22 cellular contexts compared by ENCODE assay signal in the genomic region with DNA sequence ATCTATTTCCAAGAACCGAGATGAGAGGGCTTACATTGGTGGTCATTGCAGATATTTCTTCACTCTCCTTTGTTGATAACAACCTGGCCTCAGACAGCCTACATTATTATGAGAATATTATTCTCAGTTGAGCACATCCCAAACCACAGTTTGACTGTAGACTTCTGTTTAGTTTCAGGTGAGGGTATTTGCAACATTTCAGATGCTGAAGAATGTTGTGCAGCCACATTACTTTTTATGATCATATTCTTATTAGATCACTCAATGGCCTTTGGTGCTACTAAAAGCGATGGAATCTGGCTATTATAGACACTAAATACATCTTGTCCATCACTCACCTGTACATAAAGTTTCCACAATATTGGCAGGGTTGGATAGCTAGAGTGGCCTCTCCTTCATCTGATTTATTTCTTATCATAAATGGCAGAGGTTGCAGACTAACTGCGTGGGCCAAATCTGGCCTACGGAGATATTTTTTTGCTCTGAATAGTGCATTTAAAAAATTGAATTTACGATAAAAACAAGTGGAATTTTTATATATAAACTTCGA. TPM values are rescaled to one million over a fixed set of nuclear protein-coding genes. Genes with fewer than 3 reads are reported as not detected.
DNase-seq lines count a peak whose midpoint lies in the region; ATAC-seq, FAIRE-seq and TF ChIP-seq lines count a peak whose summit lies in the region.
"Had no signal": no experiment of that assay in that cellular context is flagged by ENCODE, and none has a peak within 500 bp of the region (broad histone marks: within the 10 kb centered on the region; RNA-seq: fewer than 3 reads in every experiment).

No MANE protein-coding gene starts in this region.

- no peaks in the 10 kb centered on the region for H3K9me3 ChIP-seq in A549
- H3K9me3 ChIP-seq in astrocyte (ENCODE audit: insufficient read depth, low read depth, low read length): no peaks in the 10 kb centered on the region
- H3K9me3 ChIP-seq in mesodermal cell (ENCODE audit: control insufficient read depth, low read length): no peaks in the 10 kb centered on the region
- H3K9me3 ChIP-seq: esophagus muscularis mucosa, psoas muscle, tibial nerve had no signal

- no peak for TF ChIP-seq CTCF in A549 (IDR thresholded peaks at IDR 0.05)
- no peak for TF ChIP-seq CTCF in Calu3 (IDR thresholded peaks at IDR 0.05; ENCODE audit: unreplicated experiment)
- TF ChIP-seq CTCF in astrocyte (IDR thresholded peaks at IDR 0.05; ENCODE audit: insufficient read depth, low read depth, low read length): no peak

- H3K4me1 Mint-ChIP-seq in Calu3 (ENCODE audit: low read depth, unreplicated experiment) (peaks cover 55% of the 10 kb centered on the region), astrocyte (ENCODE audit: low read depth, unreplicated experiment) (peaks cover 26% of the 10 kb centered on the region)
- H3K4me1 Mint-ChIP-seq: IgD-negative memory B cell, nephron had no signal

- CTCF ChIA-PET in A549 (lab: Yijun Ruan, JAX): interaction anchor here (1.1 to 10.4 kb wide), 5 partner anchors 20 to 117 kb away, joined by 3 to 110 read pairs (median 6); no protein-coding TSS in a partner anchor
- CTCF ChIA-PET in Calu3 (lab: Charles Lee): interaction anchor here (1.7 to 1.8 kb wide), 2 partner anchors 19 to 21 kb away, joined by 5 to 10 read pairs; no protein-coding TSS in a partner anchor

- H3K27ac ChIP-seq in A549 (peak overlapping the region; percentile 90 to 95), astrocyte (ENCODE audit: low read depth, low read length) (peak overlapping the region; percentile 95), mesodermal cell (ENCODE audit: low read depth, low read length, severe bottlenecking) (peak overlapping the region; percentile 68), caudate nucleus (ENCODE audit: low read depth, low read length) (no peak overlapping the region)
- H3K27ac ChIP-seq: cardiac muscle cell, esophagus muscularis mucosa, psoas muscle, tibial nerve had no signal

- H3K9me3 Mint-ChIP-seq in Calu3 (ENCODE audit: low read depth, unreplicated experiment): no peaks in the 10 kb centered on the region
- H3K9me3 Mint-ChIP-seq in astrocyte (ENCODE audit: unreplicated experiment): no peaks in the 10 kb centered on the region
- H3K9me3 Mint-ChIP-seq: activated CD4-positive, alpha-beta memory T cell treated with anti-CD3 and anti-CD28 coated beads, Interleukin-2, amount 10 ng/mL, durations not matched to agents 7 days and 5 days; activated T-cell treated with anti-CD3 and anti-CD28 coated beads, Interleukin-2, amount 50 U/mL, for 72 hours; IgD-negative memory B cell; nephron had no signal

- no peak for TF ChIP-seq EP300 in A549 (IDR thresholded peaks at IDR 0.05)

- H3K4me3 ChIP-seq in A549 (no peak overlapping the region), astrocyte (ENCODE audit: insufficient read depth, low read depth, low read length) (no peak overlapping the region), mesodermal cell (ENCODE audit: extremely low read depth, insufficient read depth, low read length, poor library complexity, severe bottlenecking) (no peak overlapping the region)
- H3K4me3 ChIP-seq: cardiac muscle cell, esophagus muscularis mucosa, lung, psoas muscle, tibial nerve had no signal

- H3K27me3 Mint-ChIP-seq in Calu3 (ENCODE audit: unreplicated experiment): no peaks in the 10 kb centered on the region
- H3K27me3 Mint-ChIP-seq in astrocyte (ENCODE audit: low read depth, unreplicated experiment): no peaks in the 10 kb centered on the region
- H3K27me3 Mint-ChIP-seq: activated CD4-positive, alpha-beta memory T cell treated with anti-CD3 and anti-CD28 coated beads, Interleukin-2, amount 10 ng/mL, durations not matched to agents 7 days and 5 days had no signal

- no peaks in the 10 kb centered on the region for H3K27me3 ChIP-seq in astrocyte (ENCODE audit: insufficient read depth, low read length)
- H3K27me3 ChIP-seq: cardiac muscle cell, esophagus muscularis mucosa, tibial nerve had no signal

- no peak for TF ChIP-seq POLR2A in A549 (IDR thresholded peaks at IDR 0.05; ENCODE audit: low read length)

- H3K27ac Mint-ChIP-seq in Calu3 (ENCODE audit: unreplicated experiment) (peak overlapping the region; percentile 33), astrocyte (ENCODE audit: unreplicated experiment) (peak overlapping the region; percentile 97)
- H3K27ac Mint-ChIP-seq: nephron had no signal

- TF ChIP-seq RAD21 in A549 (conservative IDR thresholded peaks at IDR 0.05 in 1 of 2, IDR thresholded peaks at IDR 0.05 in 1 of 2): no peak

- ATAC-seq in A549: peak in 1 of 2 experiments; percentile 20; a peak in 3 of 6 replicates
- ATAC-seq: psoas muscle had no signal

- H3K4me3 Mint-ChIP-seq in Calu3 (ENCODE audit: low read depth, unreplicated experiment): no peak overlapping the region
- H3K4me3 Mint-ChIP-seq in astrocyte (ENCODE audit: unreplicated experiment): no peak overlapping the region
- H3K4me3 Mint-ChIP-seq: activated CD4-positive, alpha-beta memory T cell treated with anti-CD3 and anti-CD28 coated beads, Interleukin-2, amount 10 ng/mL, durations not matched to agents 7 days and 5 days; activated T-cell treated with anti-CD3 and anti-CD28 coated beads, Interleukin-2, amount 50 U/mL, for 72 hours; IgD-negative memory B cell; nephron had no signal

- H3K36me3 ChIP-seq in astrocyte (ENCODE audit: insufficient read depth, low read length) (no peaks in the 10 kb centered on the region), mesodermal cell (ENCODE audit: control insufficient read depth, insufficient read depth, low read length) (no peaks in the 10 kb centered on the region)
- H3K36me3 ChIP-seq: cardiac muscle cell, esophagus muscularis mucosa, tibial nerve had no signal

- no peaks in the 10 kb centered on the region for H3K79me2 ChIP-seq in astrocyte (ENCODE audit: insufficient read depth, low read length)

- DNase-seq in A549 (ENCODE audit: low read depth in 1 of 2, low spot score in 1 of 2): no peak
- no peak for DNase-seq in Calu3
- no peak for DNase-seq in astrocyte (ENCODE audit: low read depth)
- no peak for DNase-seq in NCI-H2107 treated with DMSO at 0.1 percent for 48 hours (lab: John Stamatoyannopoulos, UW; ENCODE audit: unreplicated experiment)
- DNase-seq in caudate nucleus (lab: John Stamatoyannopoulos, UW): no peak
- DNase-seq in urothelium cell line (ENCODE audit: low spot score): no peak
- DNase-seq in DMS153 treated with DMSO at 0.1 percent for 48 hours (lab: John Stamatoyannopoulos, UW; ENCODE audit: unreplicated experiment): no peak
- DNase-seq: activated CD4-positive, alpha-beta memory T cell treated with anti-CD3 and anti-CD28 coated beads, Interleukin-2, amount 10 ng/mL, durations not matched to agents 7 days and 5 days; activated T-cell treated with anti-CD3 and anti-CD28 coated beads, Interleukin-2, amount 50 U/mL, for 72 hours; COR-L47; head of caudate nucleus; NCI-H187; NCI-H345; psoas muscle had no signal

- H4K20me1 ChIP-seq in astrocyte (ENCODE audit: insufficient read depth, low read length): no peaks in the 10 kb centered on the region

- peak overlapping the region; percentile 43 for H3K9ac ChIP-seq in astrocyte (ENCODE audit: low read length)

- intact Hi-C loops in Calu3 (cut with micrococcal nuclease; ENCODE audit: unreplicated experiment): loop anchor here (2.0 to 10.0 kb wide), 2 partner anchors 24 to 96 kb away; no protein-coding TSS in a partner anchor

- H2AFZ ChIP-seq in astrocyte (ENCODE audit: low read depth, low read length): no peak overlapping the region

- no peaks in the 10 kb centered on the region for H3K36me3 Mint-ChIP-seq in Calu3 (ENCODE audit: insufficient read depth, unreplicated experiment)
- peaks cover 2% of the 10 kb centered on the region for H3K36me3 Mint-ChIP-seq in astrocyte (ENCODE audit: low read depth, unreplicated experiment)

- FAIRE-seq in A549 (lab: Jason Lieb, UNC) (no peak), astrocyte (lab: Jason Lieb, UNC) (no peak), urothelium cell line (lab: Jason Lieb, UNC) (no peak)
- FAIRE-seq: H1 had no signal

- peaks cover 54% of the 10 kb centered on the region for H3K4me1 ChIP-seq in A549
- peaks cover 30% of the 10 kb centered on the region for H3K4me1 ChIP-seq in astrocyte (ENCODE audit: insufficient read depth, low read length)
- H3K4me1 ChIP-seq in mesodermal cell (ENCODE audit: control insufficient read depth, insufficient read depth, low read length, poor library complexity, severe bottlenecking): peaks cover 23% of the 10 kb centered on the region
- H3K4me1 ChIP-seq: esophagus muscularis mucosa, psoas muscle, tibial nerve had no signal

- BruUV-seq in Calu3 (replicated peaks; lab: Mats Ljungman, UMichigan): no TSS peak

- POLR2A ChIA-PET in A549 (lab: Yijun Ruan, JAX): interaction anchor here (0.5 to 2.3 kb wide), 5 partner anchors 14 to 96 kb away, joined by 3 to 13 read pairs (median 5); no protein-coding TSS in a partner anchor

- H3K4me2 ChIP-seq in A549: peak overlapping the region; percentile 78
- peak overlapping the region; percentile 59 for H3K4me2 ChIP-seq in astrocyte (ENCODE audit: low read length)

- 13% methylated on average over 6 of the region's 6 CpGs for WGBS in A549 (ENCODE audit: missing lambda C conversion rate)
- WGBS in mesodermal cell (ENCODE audit: insufficient coverage in 2 of 2), 2 experiments: 93 to 94% methylated on average over 3 to 4 of the region's 6 CpGs

TF ChIP-seq in A549, 52 proteins besides CTCF, POLR2A, EP300 and RAD21 (continues in another document):
- TF ChIP-seq BHLHE40 (IDR thresholded peaks at IDR 0.05; ENCODE audit: low read depth, low read length): no peak
- no peak for TF ChIP-seq MAZ (IDR thresholded peaks at IDR 0.05; ENCODE audit: borderline replicate concordance, low read depth, low read length)
- TF ChIP-seq, protein P1, sequence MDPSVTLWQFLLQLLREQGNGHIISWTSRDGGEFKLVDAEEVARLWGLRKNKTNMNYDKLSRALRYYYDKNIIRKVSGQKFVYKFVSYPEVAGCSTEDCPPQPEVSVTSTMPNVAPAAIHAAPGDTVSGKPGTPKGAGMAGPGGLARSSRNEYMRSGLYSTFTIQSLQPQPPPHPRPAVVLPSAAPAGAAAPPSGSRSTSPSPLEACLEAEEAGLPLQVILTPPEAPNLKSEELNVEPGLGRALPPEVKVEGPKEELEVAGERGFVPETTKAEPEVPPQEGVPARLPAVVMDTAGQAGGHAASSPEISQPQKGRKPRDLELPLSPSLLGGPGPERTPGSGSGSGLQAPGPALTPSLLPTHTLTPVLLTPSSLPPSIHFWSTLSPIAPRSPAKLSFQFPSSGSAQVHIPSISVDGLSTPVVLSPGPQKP (IDR thresholded peaks at IDR 0.05; ENCODE audit: low read depth, low read length): no peak
- no peak for TF ChIP-seq JUNB (IDR thresholded peaks at IDR 0.05)
- no peak for TF ChIP-seq RFX5 (IDR thresholded peaks at IDR 0.05)
- TF ChIP-seq FOSB (CRISPR knock-in tag; IDR thresholded peaks at IDR 0.05): no peak

RNA-seq across cellular contexts. Expression of a gene that starts 26.2 kb away (rescaled TPM):
- 26.8 and 28.5 TPM in 2 replicates for polyA plus RNA-seq in A549 (2011; rRNA removed)
- 1.6 and 1.9 TPM in 2 replicates for polyA plus RNA-seq in A549 (2012; cell fraction: cytosol; rRNA removed)
- polyA plus RNA-seq in A549 (2012; cell fraction: nucleus; rRNA removed): 3.7 and 5.4 TPM in 2 replicates
- polyA plus RNA-seq in A549 (2017; fragmentation: RNase III; extraction: RNeasy Plus Mini Kit Qiagen cat#74134 plus additional on column Dnase treatment): 5.8 to 6.8 TPM (median 6.5 TPM) in 3 replicates
- 59.6 and 63.3 TPM in 2 replicates for polyA minus RNA-seq in A549 (2011; rRNA and poly(A)+ RNA removed)
- 41.1 and 47.1 TPM in 2 replicates for total RNA-seq in Calu3 (2022)
- total RNA-seq in astrocyte: 38.2 and 43.2 TPM in 2 replicates
- polyA plus RNA-seq in mesodermal cell (2013, experiment 1 of 2): 17.0 TPM
- 16.4 TPM for polyA plus RNA-seq in mesodermal cell (2013, experiment 2 of 2)
